Comparison of ENCODE assay signal across 8 cellular contexts in the genomic region with DNA sequence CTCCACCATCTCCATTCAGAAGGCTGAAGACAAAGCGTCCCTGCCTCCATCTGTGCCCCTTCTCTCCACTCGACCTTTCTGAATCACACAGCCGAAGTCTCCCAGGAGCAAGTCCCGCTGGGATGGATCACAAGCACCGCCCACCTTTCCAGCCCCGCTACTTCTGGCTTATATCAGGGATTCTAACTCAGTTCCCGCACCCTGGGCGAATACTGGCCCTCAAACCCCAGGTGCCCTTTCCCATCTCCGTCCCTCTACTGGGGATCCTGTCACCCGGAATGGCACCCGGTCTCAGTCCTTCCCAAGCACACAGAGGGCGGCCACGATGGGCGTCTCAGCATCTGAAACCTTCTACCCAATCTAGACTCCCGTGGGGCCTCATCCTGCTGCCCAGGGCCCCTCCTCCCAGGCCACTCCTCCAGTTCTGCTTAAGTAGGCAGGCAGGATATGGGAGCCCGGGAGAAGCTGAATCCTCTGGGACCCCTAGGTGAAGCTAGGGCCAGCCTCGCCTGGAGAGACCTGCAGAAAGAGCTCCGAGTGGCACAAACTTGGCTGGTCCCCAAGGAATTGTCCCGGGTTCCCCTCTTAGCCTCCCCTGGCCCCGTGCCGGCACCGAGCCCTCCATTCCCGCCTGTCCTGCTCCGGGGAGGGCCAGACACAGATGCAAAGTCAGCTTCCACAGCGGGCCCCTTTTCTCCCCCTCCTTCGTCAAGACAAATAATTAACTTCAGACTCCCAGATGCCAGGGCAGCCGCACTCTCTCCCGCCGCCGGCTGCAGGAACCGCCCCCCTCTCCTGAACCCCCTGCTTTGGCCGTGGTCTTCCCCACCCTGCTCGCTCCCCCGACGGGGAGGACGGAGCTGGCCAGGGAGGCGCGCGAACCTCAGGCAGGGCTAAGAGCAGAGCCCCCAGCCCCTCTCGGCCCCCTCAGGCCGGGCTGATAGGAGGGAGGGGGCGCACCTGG. TPM values are rescaled to one million over a fixed set of nuclear protein-coding genes. Genes with fewer than 3 reads are reported as not detected.
DNase-seq lines count a peak whose midpoint lies in the region; ATAC-seq and TF ChIP-seq lines count a peak whose summit lies in the region.

No MANE protein-coding gene starts in this region.

- H3K4me1 ChIP-seq in body of pancreas, result peaks cover 10% of the 10 kb centered on the region
- peaks cover 12 to 31% (median 19%) of the 10 kb centered on the region in 4 donors for H3K4me1 ChIP-seq in stomach

- H3K9me3 ChIP-seq in body of pancreas (no peaks in the 10 kb centered on the region), stomach (no peaks in the 10 kb centered on the region)

- H3K27ac ChIP-seq in body of pancreas (no peak overlapping the region), stomach (no peak overlapping the region)

- no peak for TF ChIP-seq CTCF in body of pancreas (IDR thresholded peaks at IDR 0.05)
- no peak for TF ChIP-seq CTCF in stomach (IDR thresholded peaks at IDR 0.05)

- POLR2A ChIA-PET in HEK293T (lab: Yijun Ruan, JAX), result no interaction called here

- ATAC-seq in body of pancreas (peak; percentile 38), HG02981 (IDR thresholded peaks at IDR 0.05; ENCODE audit: unreplicated experiment) (no peak), HG03354 (IDR thresholded peaks at IDR 0.05; ENCODE audit: poor library complexity, severe bottlenecking, unreplicated experiment) (no peak)

- CTCF ChIA-PET in HEK293T (lab: Yijun Ruan, JAX), result interaction anchor here (1.0 kb wide), 1 partner anchor 254 kb away, joined by 3 read pairs; no protein-coding TSS in a partner anchor

- no peak overlapping the region for H3K4me3 ChIP-seq in body of pancreas
- peak overlapping the region; percentile 21 to 43 (median 27) for H3K4me3 ChIP-seq in stomach

- DNase-seq in HEK293T (ENCODE audit: extremely low spot score) (peak; percentile 50), body of pancreas (peak in 1 of 4 donors; percentile 39), iPS-NIHi7 (ENCODE audit: extremely low spot score) (peak; percentile 62), stomach (no peak), hypothalamus (lab: John Stamatoyannopoulos, UW) (no peak)
- no peak for DNase-seq in stimulated activated CD4-positive, alpha-beta T cell treated with anti-CD3 and anti-CD28 coated beads, Interleukin-2, amount 100 ng/mL, for 48 hours

- H3K27me3 ChIP-seq in body of pancreas, result peaks cover 0 to 9% of the 10 kb centered on the region in 2 donors
- peaks cover 0 to 78% (median 34%) of the 10 kb centered on the region in 3 donors for H3K27me3 ChIP-seq in stomach

- H3K36me3 ChIP-seq in body of pancreas (replicated peaks in 1 of 2; ENCODE audit: insufficient read depth in 1 of 2, low read depth in 2 of 2) (no peaks in the 10 kb centered on the region), stomach (no peaks in the 10 kb centered on the region)

- 16 to 34% methylated on average over 23 to 42 of the region's 42 CpGs for WGBS in body of pancreas, 2 donors
- WGBS in stomach, 5 donors, result 9 to 19% (median 11%) methylated on average over 25 to 42 of the region's 42 CpGs

- TF ChIP-seq POLR2A in body of pancreas (IDR thresholded peaks at IDR 0.05) (no peak), stomach (IDR thresholded peaks at IDR 0.05) (no peak)

- no peak for TF ChIP-seq EP300 in stomach (IDR thresholded peaks at IDR 0.05)

- intact Hi-C loops in body of pancreas (cut with DNase I) (loop anchor here (5.0 kb wide), 1 partner anchor 182 kb away; no protein-coding TSS in a partner anchor), stomach (cut with DNase I; ENCODE audit: low total_unique reads) (loop anchor here (5.0 kb wide), 1 partner anchor 167 kb away; no protein-coding TSS in a partner anchor)

TF ChIP-seq in HEK293T, 16 proteins besides CTCF, POLR2A, EP300 and RAD21:
- TF ChIP-seq NFRKB (IDR thresholded peaks at IDR 0.05) (no peak), LEF1 (IDR thresholded peaks at IDR 0.05; ENCODE audit: borderline replicate concordance) (no peak), TARDBP (IDR thresholded peaks at IDR 0.05) (no peak), SP1 (IDR thresholded peaks at IDR 0.05) (no peak), FOXK2 (IDR thresholded peaks at IDR 0.05) (no peak), ZNF384 (IDR thresholded peaks at IDR 0.05) (no peak), ARNT (IDR thresholded peaks at IDR 0.05) (no peak), FOXM1 (IDR thresholded peaks at IDR 0.05; ENCODE audit: borderline replicate concordance) (no peak), HDGF (IDR thresholded peaks at IDR 0.05; ENCODE audit: borderline replicate concordance) (no peak), SUZ12 (IDR thresholded peaks at IDR 0.05) (no peak), BHLHE40 (IDR thresholded peaks at IDR 0.05; ENCODE audit: borderline replicate concordance) (no peak)
- TF ChIP-seq, protein P1, sequence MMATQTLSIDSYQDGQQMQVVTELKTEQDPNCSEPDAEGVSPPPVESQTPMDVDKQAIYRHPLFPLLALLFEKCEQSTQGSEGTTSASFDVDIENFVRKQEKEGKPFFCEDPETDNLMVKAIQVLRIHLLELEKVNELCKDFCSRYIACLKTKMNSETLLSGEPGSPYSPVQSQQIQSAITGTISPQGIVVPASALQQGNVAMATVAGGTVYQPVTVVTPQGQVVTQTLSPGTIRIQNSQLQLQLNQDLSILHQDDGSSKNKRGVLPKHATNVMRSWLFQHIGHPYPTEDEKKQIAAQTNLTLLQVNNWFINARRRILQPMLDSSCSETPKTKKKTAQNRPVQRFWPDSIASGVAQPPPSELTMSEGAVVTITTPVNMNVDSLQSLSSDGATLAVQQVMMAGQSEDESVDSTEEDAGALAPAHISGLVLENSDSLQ (IDR thresholded peaks at IDR 0.05), result no peak

RNA-seq across cellular contexts. Expression of a gene that starts 0.6 kb away (rescaled TPM):
- under 1 TPM in 1 of 2 donors, not detected in 1; 0.33 TPM for total RNA-seq in body of pancreas
- total RNA-seq in stomach, result 1 to 10 TPM in 1 of 5 donors, under 1 TPM in 1, not detected in 3; 0.73 to 2.3 TPM
- polyA plus RNA-seq in stomach, result 1 to 10 TPM in 1 of 3 donors, not detected in 2; 1.6 TPM

RNA-seq across cellular contexts. Expression of a gene that starts 27.8 kb away (rescaled TPM):
- 10 to 100 TPM in 1 of 2 donors, 1 to 10 TPM in 1; 4.9 to 15.3 TPM for total RNA-seq in body of pancreas
- 10 to 100 TPM in 1 of 5 donors, 1 to 10 TPM in 4; 2.2 to 13.8 (median 5.8) TPM for total RNA-seq in stomach
- polyA plus RNA-seq in stomach, result 1 to 10 TPM; 3.2 to 7.3 (median 3.4) TPM

RNA-seq across cellular contexts. Expression of a gene that starts 47.2 kb away (rescaled TPM):
- 10 to 100 TPM; 36.3 to 45.8 TPM for total RNA-seq in body of pancreas
- total RNA-seq in stomach, result 10 to 100 TPM in 4 of 5 donors, 1 to 10 TPM in 1; 2.0 to 86.2 (median 47.5) TPM
- 100 to 1,000 TPM; 246 to 282 (median 264) TPM for polyA plus RNA-seq in stomach

Comparison
In these comparisons a context has a peak if more than half of its experiments do, and no peak if none do; other contexts are left out.
1. DNase-seq: peak in HEK293T (single experiment) and iPS-NIHi7 (single experiment); none in stomach (single experiment), stimulated activated CD4-positive, alpha-beta T cell treated with anti-CD3 and anti-CD28 coated beads, Interleukin-2, amount 100 ng/mL, for 48 hours (0 of 2) and hypothalamus (0 of 51).
2. H3K4me3 ChIP-seq: peak in stomach (4 of 4); none in body of pancreas (0 of 2).